In genomic region chr19:8877854-8878705, GRCh38 we compare ENCODE assay signal across 1 cellular context.
TF ChIP-seq lines count a peak whose summit lies in the region.

No MANE protein-coding gene starts in this region.

TF ChIP-seq in IMR-90, 13 proteins besides CTCF, POLR2A, EP300 and RAD21:
- TF ChIP-seq USF2 (IDR thresholded peaks at IDR 0.05; ENCODE audit: low read depth, low read length) (no peak), CHD1 (IDR thresholded peaks at IDR 0.05; ENCODE audit: low read depth, low read length) (no peak), SMC3 (IDR thresholded peaks at IDR 0.05; ENCODE audit: low read depth, low read length) (no peak), RCOR1 (IDR thresholded peaks at IDR 0.05; ENCODE audit: insufficient replicate concordance, low read length) (no peak), BHLHE40 (IDR thresholded peaks at IDR 0.05; ENCODE audit: low read depth, low read length) (no peak)
TF ChIP-seq in IMR-90: peak in this region for 0.
